In genomic region chr11:82906236-82906635, GRCh38 we compare ENCODE assay signal across 8 cellular contexts.
A peak's percentile ranks its signal among the peaks of the same experiment; 100 is the strongest.
DNase-seq lines count a peak whose midpoint lies in the region; ATAC-seq and TF ChIP-seq lines count a peak whose summit lies in the region.

No MANE protein-coding gene starts in this region.

- no peak for ATAC-seq in GM18520 (IDR thresholded peaks at IDR 0.05; ENCODE audit: unreplicated experiment)
- no peak for ATAC-seq in GM19395 (IDR thresholded peaks at IDR 0.05; ENCODE audit: unreplicated experiment)
- no peak for ATAC-seq in HG03196 (IDR thresholded peaks at IDR 0.05; ENCODE audit: unreplicated experiment)

- no peak overlapping the region for H3K4me3 ChIP-seq in NB4 (ENCODE audit: low read depth, low read length)

- TF ChIP-seq CTCF in NB4 (IDR thresholded peaks at IDR 0.05; ENCODE audit: low read depth, low read length) (peak; percentile 9), VCaP (conservative IDR thresholded peaks at IDR 0.05) (peak; percentile 76)

- H3K27ac ChIP-seq in VCaP, result no peak overlapping the region

- TF ChIP-seq POLR2A in NB4 (IDR thresholded peaks at IDR 0.05; ENCODE audit: extremely low read depth, insufficient read length), result no peak

- peak; percentile 34 for DNase-seq in EL
- peak; percentile 45 for DNase-seq in NB4 (ENCODE audit: low read depth)
- peak; percentile 49 for DNase-seq in kidney tubule cell (ENCODE audit: low spot score)
- no peak for DNase-seq in epidermal melanocyte (ENCODE audit: insufficient read length, low spot score)
